7 cellular contexts compared by ENCODE assay signal in genomic region chr10:32207544-32207943, GRCh38.
DNase-seq lines count a peak whose midpoint lies in the region; ATAC-seq and TF ChIP-seq lines count a peak whose summit lies in the region.

No MANE protein-coding gene starts in this region.

- no peak overlapping the region for H3K4me3 Mint-ChIP-seq in activated T-helper 2 cell treated with anti-CD3 and anti-CD28 coated beads, Interferon-gamma antibody, Interleukin-2, Interleukin-4, amounts not matched to agents 10 μg/mL and 5 μg/mL and 100 μg/mL, durations not matched to agents 14 hours and 24 hours and 36 hours (ENCODE audit: low read depth)

- no peaks in the 10 kb centered on the region for H3K27me3 ChIP-seq in heart right ventricle

- intact Hi-C loops in activated T-helper 2 cell treated with anti-CD3 and anti-CD28 coated beads, Interferon-gamma antibody, Interleukin-2, Interleukin-4, amounts not matched to agents 10 μg/mL and 5 μg/mL and 100 μg/mL, durations not matched to agents 14 hours and 24 hours and 36 hours (cut with micrococcal nuclease) = no loop called here
- intact Hi-C loops in heart right ventricle (cut with DNase I) = loop anchor here in 2 of 10 donors (10.0 kb wide), 2 partner anchors 153 to 343 kb away; partner anchors contain the start of gene KIF5B (in 1 of the 2)

- DNase-seq in GM13976 (ENCODE audit: low spot score) = peak; percentile 70
- peak; percentile 60 for DNase-seq in RWPE1 (ENCODE audit: low spot score)
- peak; percentile 54 for DNase-seq in activated T-helper 2 cell treated with anti-CD3 and anti-CD28 coated beads, Interferon-gamma antibody, Interleukin-2, Interleukin-4, amounts not matched to agents 10 μg/mL and 5 μg/mL and 100 μg/mL, durations not matched to agents 14 hours and 24 hours and 36 hours (ENCODE audit: low spot score)
- DNase-seq in heart right ventricle = peak; percentile 24 to 34
- peak; percentile 39 to 50 for DNase-seq in stimulated activated CD4-positive, alpha-beta T cell treated with anti-CD3 and anti-CD28 coated beads, Interleukin-1b, Interleukin-23, amount 100 ng/mL, for 4 hours (ENCODE audit: low read depth in 2 of 2)
- no peak for DNase-seq in amygdala (lab: John Stamatoyannopoulos, UW)

- 49 to 60% methylated on average over 2 of the region's 2 CpGs for WGBS in heart right ventricle, 2 donors

- no peaks in the 10 kb centered on the region for H3K9me3 Mint-ChIP-seq in activated T-helper 2 cell treated with anti-CD3 and anti-CD28 coated beads, Interferon-gamma antibody, Interleukin-2, Interleukin-4, amounts not matched to agents 10 μg/mL and 5 μg/mL and 100 μg/mL, durations not matched to agents 14 hours and 24 hours and 36 hours

- no peaks in the 10 kb centered on the region for H3K36me3 Mint-ChIP-seq in activated T-helper 2 cell treated with anti-CD3 and anti-CD28 coated beads, Interferon-gamma antibody, Interleukin-2, Interleukin-4, amounts not matched to agents 10 μg/mL and 5 μg/mL and 100 μg/mL, durations not matched to agents 14 hours and 24 hours and 36 hours (ENCODE audit: low read depth)

- peak; percentile 78 for ATAC-seq in HG02981 (IDR thresholded peaks at IDR 0.05; ENCODE audit: unreplicated experiment)
- peak in 3 of 8 donors; percentile 55 to 61 (median 58) for ATAC-seq in heart right ventricle

- H3K9me3 ChIP-seq in heart right ventricle = peaks cover 0 to 5% (median 0%) of the 10 kb centered on the region in 11 donors

- no peak overlapping the region for H3K4me3 ChIP-seq in heart right ventricle

- TF ChIP-seq CTCF in GM13976 (IDR thresholded peaks at IDR 0.05; ENCODE audit: borderline replicate concordance, control extremely low read depth, extremely low read depth, insufficient read depth, missing control alignments) (peak; percentile 47), RWPE1 (conservative IDR thresholded peaks at IDR 0.05; ENCODE audit: low read depth) (peak; percentile 54), heart right ventricle (IDR thresholded peaks at IDR 0.05) (peak; percentile 36 to 72 (median 65))

- H3K27ac Mint-ChIP-seq in activated T-helper 2 cell treated with anti-CD3 and anti-CD28 coated beads, Interferon-gamma antibody, Interleukin-2, Interleukin-4, amounts not matched to agents 10 μg/mL and 5 μg/mL and 100 μg/mL, durations not matched to agents 14 hours and 24 hours and 36 hours = no peak overlapping the region

- H3K27me3 Mint-ChIP-seq in activated T-helper 2 cell treated with anti-CD3 and anti-CD28 coated beads, Interferon-gamma antibody, Interleukin-2, Interleukin-4, amounts not matched to agents 10 μg/mL and 5 μg/mL and 100 μg/mL, durations not matched to agents 14 hours and 24 hours and 36 hours (ENCODE audit: low read depth) = peaks cover 6% of the 10 kb centered on the region

- POLR2A ChIA-PET in RWPE1 (lab: Yijun Ruan, JAX; ENCODE audit: low non-redundant PET) = no interaction called here

- H3K36me3 ChIP-seq in heart right ventricle = no peaks in the 10 kb centered on the region

- H3K27ac ChIP-seq in RWPE1 = no peak overlapping the region
- H3K27ac ChIP-seq in heart right ventricle = no peak overlapping the region

- H3K4me1 ChIP-seq in heart right ventricle = no peaks in the 10 kb centered on the region

- in situ Hi-C loops in GM13976 (cut with MboI; ENCODE audit: low sequenced_read_pairs, unreplicated experiment) = no loop called here

- CTCF ChIA-PET in RWPE1 (lab: Yijun Ruan, JAX) = interaction anchor here (0.7 to 1.1 kb wide), 2 partner anchors 201 to 238 kb away, joined by 3 to 4 read pairs; partner anchors contain the start of gene CCDC7

- peaks cover 2% of the 10 kb centered on the region for H3K4me1 Mint-ChIP-seq in activated T-helper 2 cell treated with anti-CD3 and anti-CD28 coated beads, Interferon-gamma antibody, Interleukin-2, Interleukin-4, amounts not matched to agents 10 μg/mL and 5 μg/mL and 100 μg/mL, durations not matched to agents 14 hours and 24 hours and 36 hours (ENCODE audit: low read depth)

Comparison
In these comparisons a context has a peak if more than half of its experiments do, and no peak if none do; other contexts are left out.
1. DNase-seq: peak in GM13976 (single experiment), RWPE1 (single experiment), activated T-helper 2 cell treated with anti-CD3 and anti-CD28 coated beads, Interferon-gamma antibody, Interleukin-2, Interleukin-4, amounts not matched to agents 10 μg/mL and 5 μg/mL and 100 μg/mL, durations not matched to agents 14 hours and 24 hours and 36 hours (single experiment), heart right ventricle (2 of 2) and stimulated activated CD4-positive, alpha-beta T cell treated with anti-CD3 and anti-CD28 coated beads, Interleukin-1b, Interleukin-23, amount 100 ng/mL, for 4 hours (2 of 2); none in amygdala (0 of 56).
2. Peak in every context shown above with its lines, with median percentiles within 50 percentile points of each other: CTCF ChIP-seq.